Comparison of ENCODE assay signal across 19 cellular contexts in genomic region chr4:166144607-166145006, GRCh38.
DNase-seq lines count a peak whose midpoint lies in the region; ATAC-seq and TF ChIP-seq lines count a peak whose summit lies in the region.
"Had no signal": no experiment of that assay in that cellular context is flagged by ENCODE, and none has a peak within 500 bp of the region (broad histone marks: within the 10 kb centered on the region; RNA-seq: fewer than 3 reads in every experiment).

No MANE protein-coding gene starts in this region.

- H3K9ac ChIP-seq in SK-N-SH = no peak overlapping the region

- H3K27me3 Mint-ChIP-seq in HFFc6 (ENCODE audit: insufficient read depth) = peaks cover 6% of the 10 kb centered on the region

- POLR2A ChIA-PET in SK-N-SH (lab: Yijun Ruan, JAX) = no interaction called here

- no peaks in the 10 kb centered on the region for H3K9me2 ChIP-seq in SK-N-SH

- ATAC-seq in omental fat pad (ENCODE audit: low FRiP score) (peak; percentile 94), GM21381 (IDR thresholded peaks at IDR 0.05; ENCODE audit: unreplicated experiment) (no peak)

- H3K4me1 ChIP-seq in SK-N-SH (ENCODE audit: control insufficient read depth in 1 of 2, insufficient read depth in 2 of 2, low read depth in 1 of 2, low read length in 1 of 2) = peaks cover 0 to 6% of the 10 kb centered on the region in 2 experiments; a peak in 1 of 4 replicates

- no peaks in the 10 kb centered on the region for H3K79me2 ChIP-seq in SK-N-SH (ENCODE audit: insufficient read depth)

- TF ChIP-seq RAD21 in SK-N-SH (IDR thresholded peaks at IDR 0.05; ENCODE audit: low read length) = no peak

- TF ChIP-seq CTCF in HFFc6 (IDR thresholded peaks at IDR 0.05) = no peak
- TF ChIP-seq CTCF in SK-N-SH (IDR thresholded peaks at IDR 0.05) = no peak
- no peak for TF ChIP-seq CTCF in fibroblast of villous mesenchyme (IDR thresholded peaks at IDR 0.05; ENCODE audit: insufficient read depth, low read depth, low read length)
- no peak for TF ChIP-seq CTCF in omental fat pad (IDR thresholded peaks at IDR 0.05)

- peak overlapping the region; percentile 42 for H3K27ac Mint-ChIP-seq in HFFc6

- H3K36me3 ChIP-seq in SK-N-SH (replicated peaks in 1 of 2; ENCODE audit: control insufficient read depth in 1 of 2, insufficient read depth in 2 of 2, low read length in 1 of 2) = no peaks in the 10 kb centered on the region

- H3K27me3 ChIP-seq in SK-N-SH (ENCODE audit: insufficient read depth) = no peaks in the 10 kb centered on the region

- DNase-seq in HFFc6 (peak; percentile 6), SK-N-SH (no peak), fibroblast of villous mesenchyme (ENCODE audit: low read depth) (peak; percentile 7), omental fat pad (ENCODE audit: low spot score) (no peak), NCI-H146 (lab: John Stamatoyannopoulos, UW) (no peak)
- no peak for DNase-seq in activated CD4-positive, alpha-beta T cell treated with anti-CD3 and anti-CD28 coated beads for 1 hour
- DNase-seq in activated naive CD4-positive, alpha-beta T cell treated with anti-CD3 and anti-CD28 coated beads, Interleukin-2, amount 50 U/mL, for 16 hours = no peak
- DNase-seq: DND-41; H7; KBM-7; NCI-H1092; NCI-H1694; NCI-H2107; NCI-H446; NK-92 treated with Interleukin-12 subunit alpha and Interleukin-12 subunit beta, amount 100 ng/mL, for 24 hours; SW 1271 had no signal

- peak overlapping the region; percentile 36; the same call in 1 of the 2 replicates for H3K4me3 Mint-ChIP-seq in HFFc6

- no peaks in the 10 kb centered on the region; the same call in 1 of the 2 replicates for H3K36me3 Mint-ChIP-seq in HFFc6 (ENCODE audit: low read depth)

- TF ChIP-seq EP300 in SK-N-SH (IDR thresholded peaks at IDR 0.05; ENCODE audit: borderline replicate concordance in 1 of 2, low read depth in 1 of 2, low read length in 1 of 2) = no peak

- no peaks in the 10 kb centered on the region for H3K9me3 ChIP-seq in SK-N-SH

- no peak overlapping the region; a peak in 1 of 4 replicates for H3K27ac ChIP-seq in SK-N-SH (ENCODE audit: low read depth in 2 of 2, low read length in 1 of 2)
- H3K27ac ChIP-seq: C4-2B, RWPE1 had no signal

- H3K4me2 ChIP-seq in SK-N-SH = no peak overlapping the region

- CTCF ChIA-PET in SK-N-SH (lab: Yijun Ruan, JAX) = interaction anchor here (1.0 kb wide), 1 partner anchor 608 kb away, joined by 3 read pairs; no protein-coding TSS in a partner anchor

- H3F3A ChIP-seq in SK-N-SH (replicated peaks; ENCODE audit: insufficient read depth) = no peaks in the 10 kb centered on the region

- H3K4me1 Mint-ChIP-seq in HFFc6 (ENCODE audit: low read depth) = peaks cover 51% of the 10 kb centered on the region

- WGBS in SK-N-SH (ENCODE audit: low lambda C conversion rate) = 28% methylated on average over 4 of the region's 4 CpGs

- H3K4me3 ChIP-seq in SK-N-SH (ENCODE audit: low read depth in 2 of 2, low read length in 1 of 2) (no peak overlapping the region), fibroblast of villous mesenchyme (ENCODE audit: low read depth, low read length) (no peak overlapping the region)

- H2AFZ ChIP-seq in SK-N-SH (ENCODE audit: low read depth) = 0 out of 2 replicates have a peak overlapping the region, but pooled peaks have one; percentile 6

- H4K20me1 ChIP-seq in SK-N-SH (ENCODE audit: insufficient read depth) = no peaks in the 10 kb centered on the region

- H3K9me3 Mint-ChIP-seq in HFFc6 = no peaks in the 10 kb centered on the region; the same call in 1 of the 2 replicates

TF ChIP-seq in SK-N-SH, 30 proteins besides CTCF, POLR2A, EP300 and RAD21:
- no peak for TF ChIP-seq SMC3 (IDR thresholded peaks at IDR 0.05; ENCODE audit: low read depth, low read length)
- no peak for TF ChIP-seq NFIC (IDR thresholded peaks at IDR 0.05; ENCODE audit: borderline replicate concordance)
- TF ChIP-seq PBX3 (IDR thresholded peaks at IDR 0.05) = no peak

Comparison
In these comparisons a context has a peak if more than half of its experiments do, and no peak if none do; other contexts are left out.
1. DNase-seq: peak in HFFc6 (single experiment) and fibroblast of villous mesenchyme (single experiment); none in SK-N-SH (single experiment), omental fat pad (single experiment), activated CD4-positive, alpha-beta T cell treated with anti-CD3 and anti-CD28 coated beads for 1 hour (single experiment), NCI-H146 (single experiment) and activated naive CD4-positive, alpha-beta T cell treated with anti-CD3 and anti-CD28 coated beads, Interleukin-2, amount 50 U/mL, for 16 hours (single experiment).